ENCODE assay signal across 9 cellular contexts in genomic region chr9:128898382-128898781, GRCh38. TPM values are rescaled to one million over a fixed set of nuclear protein-coding genes. Genes with fewer than 3 reads are reported as not detected.
A peak's percentile ranks its signal among the peaks of the same experiment; 100 is the strongest.
DNase-seq lines count a peak whose midpoint lies in the region; ATAC-seq and TF ChIP-seq lines count a peak whose summit lies in the region.
"Had no signal": no experiment of that assay in that cellular context is flagged by ENCODE, and none has a peak within 500 bp of the region (broad histone marks: within the 10 kb centered on the region; RNA-seq: fewer than 3 reads in every experiment).

No MANE protein-coding gene starts in this region.

- peaks cover 0 to 52% of the 10 kb centered on the region in 2 donors for H3K4me1 ChIP-seq in right atrium auricular region
- H3K4me1 ChIP-seq in naive thymus-derived CD4-positive, alpha-beta T cell (ENCODE audit: control insufficient read depth in 2 of 2, insufficient read depth in 2 of 2, low read length in 2 of 2) = peaks cover 70 to 87% of the 10 kb centered on the region in 2 donors

- POLR2A ChIA-PET in naive thymus-derived CD4-positive, alpha-beta T cell (lab: Charles Lee) = interaction anchor here (0.6 to 1.6 kb wide), 3 partner anchors 16 to 27 kb away, joined by 3 to 6 read pairs (median 5); no protein-coding TSS in a partner anchor

- TF ChIP-seq CTCF in right atrium auricular region (IDR thresholded peaks at IDR 0.05) (no peak), GM20000 (IDR thresholded peaks at IDR 0.05; ENCODE audit: extremely low read depth, missing control alignments) (no peak)

- no peaks in the 10 kb centered on the region for H3K9me3 ChIP-seq in right atrium auricular region
- no peaks in the 10 kb centered on the region for H3K9me3 ChIP-seq in naive thymus-derived CD4-positive, alpha-beta T cell (ENCODE audit: control insufficient read depth in 2 of 3, low read length in 3 of 3)

- no peak for ATAC-seq in Right ventricle myocardium superior (ENCODE audit: poor library complexity)
- ATAC-seq in central memory CD8-positive, alpha-beta T cell (replicated peaks; ENCODE audit: extremely low read depth, poor library complexity, severe bottlenecking) = no peak
- ATAC-seq in naive thymus-derived CD4-positive, alpha-beta T cell = no peak
- ATAC-seq: activated CD4-positive, CD25-positive, alpha-beta regulatory T cell treated with anti-CD3 and anti-CD28 coated beads, Interleukin-2, amount 50 U/mL, for 24 hours had no signal

- H3K4me3 Mint-ChIP-seq in central memory CD8-positive, alpha-beta T cell = peak overlapping the region; percentile 59
- H3K4me3 Mint-ChIP-seq in naive thymus-derived CD4-positive, alpha-beta T cell = peak overlapping the region; percentile 56 to 83 (median 74)

- no peak overlapping the region for H3K4me3 ChIP-seq in right atrium auricular region
- H3K4me3 ChIP-seq in naive thymus-derived CD4-positive, alpha-beta T cell (ENCODE audit: low read length) = no peak overlapping the region

- DNase-seq in right atrium auricular region (ENCODE audit: low spot score) (no peak), Right ventricle myocardium superior (no peak), HuH-7 (ENCODE audit: low spot score) (no peak), GM20000 (ENCODE audit: low spot score) (no peak), NCI-H510A treated with DMSO at 0.1 percent for 48 hours (lab: John Stamatoyannopoulos, UW) (no peak)
- no peak for DNase-seq in central memory CD8-positive, alpha-beta T cell (ENCODE audit: low spot score in 2 of 2)
- DNase-seq in naive thymus-derived CD4-positive, alpha-beta T cell = peak in 1 of 9 donors; percentile 18
- no peak for DNase-seq in activated CD4-positive, alpha-beta T cell treated with anti-CD3 and anti-CD28 coated beads, Interleukin-2, amount 50 U/mL, for 1 hour

- peak overlapping the region; percentile 86 for H3K27ac Mint-ChIP-seq in central memory CD8-positive, alpha-beta T cell (ENCODE audit: low read depth)
- peak overlapping the region; percentile 85 to 98 (median 96) for H3K27ac Mint-ChIP-seq in naive thymus-derived CD4-positive, alpha-beta T cell

- H3K27me3 Mint-ChIP-seq in central memory CD8-positive, alpha-beta T cell = no peaks in the 10 kb centered on the region
- no peaks in the 10 kb centered on the region for H3K27me3 Mint-ChIP-seq in naive thymus-derived CD4-positive, alpha-beta T cell

- CTCF ChIA-PET in naive thymus-derived CD4-positive, alpha-beta T cell (lab: Charles Lee) = interaction anchor here (0.6 to 1.7 kb wide), 4 partner anchors 17 to 261 kb away, joined by 3 to 6 read pairs (median 4); partner anchors contain the start of genes KYAT1 and LRRC8A

- H3K4me1 Mint-ChIP-seq in central memory CD8-positive, alpha-beta T cell = peaks cover 67% of the 10 kb centered on the region
- H3K4me1 Mint-ChIP-seq in naive thymus-derived CD4-positive, alpha-beta T cell = peaks cover 60 to 93% (median 81%) of the 10 kb centered on the region in 7 donors

- intact Hi-C loops in Right ventricle myocardium superior (cut with DNase I) = no loop called here
- intact Hi-C loops in naive thymus-derived CD4-positive, alpha-beta T cell (cut with micrococcal nuclease) = no loop called here

- H3K27ac ChIP-seq in right atrium auricular region = peak overlapping the region; percentile 44 to 73
- peak overlapping the region; percentile 89 for H3K27ac ChIP-seq in naive thymus-derived CD4-positive, alpha-beta T cell (ENCODE audit: low read depth, low read length)

- peaks cover 39% of the 10 kb centered on the region for H3K36me3 ChIP-seq in right atrium auricular region
- peaks cover 0 to 5% (median 4%) of the 10 kb centered on the region in 3 experiments for H3K36me3 ChIP-seq in naive thymus-derived CD4-positive, alpha-beta T cell (ENCODE audit: control insufficient read depth in 2 of 3, insufficient read depth in 3 of 3, low read length in 3 of 3)

- H3K36me3 Mint-ChIP-seq in central memory CD8-positive, alpha-beta T cell (ENCODE audit: insufficient read depth) = peaks cover 28% of the 10 kb centered on the region
- peaks cover 9 to 36% (median 22%) of the 10 kb centered on the region in 5 donors for H3K36me3 Mint-ChIP-seq in naive thymus-derived CD4-positive, alpha-beta T cell

- no peaks in the 10 kb centered on the region for H3K27me3 ChIP-seq in right atrium auricular region
- no peaks in the 10 kb centered on the region for H3K27me3 ChIP-seq in naive thymus-derived CD4-positive, alpha-beta T cell (ENCODE audit: control insufficient read depth in 2 of 2, insufficient read depth in 2 of 2, low read length in 2 of 2)

- no peaks in the 10 kb centered on the region for H3K9me3 Mint-ChIP-seq in central memory CD8-positive, alpha-beta T cell
- H3K9me3 Mint-ChIP-seq in naive thymus-derived CD4-positive, alpha-beta T cell = no peaks in the 10 kb centered on the region

RNA-seq across cellular contexts. Expression of gene LRRC8A, which starts 16.4 kb away (rescaled TPM):
- total RNA-seq in right atrium auricular region (10 to 100 TPM; 45.3 to 65.9 TPM), Right ventricle myocardium superior (20.2 TPM)
- total RNA-seq in naive thymus-derived CD4-positive, alpha-beta T cell = 10 to 100 TPM; 31.3 to 48.8 (median 34.5) TPM
- 10 to 100 TPM; 24.2 to 54.0 TPM for polyA plus RNA-seq in naive thymus-derived CD4-positive, alpha-beta T cell

RNA-seq across cellular contexts. Expression of gene KYAT1, which starts 16.6 kb away (rescaled TPM):
- total RNA-seq in right atrium auricular region (10 to 100 TPM; 10.1 to 15.1 TPM), Right ventricle myocardium superior (12.6 TPM)
- 10 to 100 TPM in 4 of 5 experiments, 1 to 10 TPM in 1; 7.2 to 18.2 (median 14.8) TPM for total RNA-seq in naive thymus-derived CD4-positive, alpha-beta T cell
- polyA plus RNA-seq in naive thymus-derived CD4-positive, alpha-beta T cell = 10 to 100 TPM in 1 of 2 donors, 1 to 10 TPM in 1; 9.8 to 14.2 TPM

RNA-seq across cellular contexts. Expression of gene PHYHD1, which starts 22.4 kb away (rescaled TPM):
- 10 to 100 TPM; 21.3 to 51.9 TPM for total RNA-seq in right atrium auricular region
- 28.7 TPM for total RNA-seq in Right ventricle myocardium superior
- total RNA-seq in naive thymus-derived CD4-positive, alpha-beta T cell = 1 to 10 TPM; 1.1 to 3.2 (median 3.1) TPM
- 1 to 10 TPM; 3.0 to 5.1 TPM for polyA plus RNA-seq in naive thymus-derived CD4-positive, alpha-beta T cell

RNA-seq across cellular contexts. Expression of gene DOLK, which starts 49.0 kb away (rescaled TPM):
- total RNA-seq in right atrium auricular region (10 to 100 TPM; 13.9 to 14.4 TPM), Right ventricle myocardium superior (6.4 TPM)
- total RNA-seq in naive thymus-derived CD4-positive, alpha-beta T cell = 10 to 100 TPM in 2 of 5 experiments, 1 to 10 TPM in 3; 6.0 to 12.8 (median 9.5) TPM
- polyA plus RNA-seq in naive thymus-derived CD4-positive, alpha-beta T cell = 10 to 100 TPM in 1 of 2 donors, 1 to 10 TPM in 1; 7.6 to 10.5 TPM

RNA-seq across cellular contexts. Expression of gene NUP188, which starts 49.1 kb away (rescaled TPM):
- total RNA-seq in right atrium auricular region (10 to 100 TPM; 23.5 to 26.8 TPM), Right ventricle myocardium superior (21.0 TPM)
- total RNA-seq in naive thymus-derived CD4-positive, alpha-beta T cell = 10 to 100 TPM; 55.7 to 98.7 (median 63.7) TPM
- 10 to 100 TPM; 24.8 to 39.5 TPM for polyA plus RNA-seq in naive thymus-derived CD4-positive, alpha-beta T cell
